In genomic region chr12:130582286-130582685, GRCh38 we compare ENCODE assay signal across 25 cellular contexts.
"Had no signal": no experiment of that assay in that cellular context is flagged by ENCODE, and none has a peak within 500 bp of the region (broad histone marks: within the 10 kb centered on the region; RNA-seq: fewer than 3 reads in every experiment).

No MANE protein-coding gene starts in this region.

- H3K9me3 ChIP-seq: lower lobe of right lung, mucosa of descending colon, ovary, suprapubic skin, thoracic aorta, tibial artery, upper lobe of right lung had no signal

- H3K4me3 ChIP-seq: left lung, lower lobe of right lung, mucosa of descending colon, ovary, sigmoid colon, spleen, suprapubic skin, thoracic aorta, tibial artery, upper lobe of right lung had no signal

- H3K27me3 ChIP-seq: left lung, ovary, sigmoid colon, spleen, suprapubic skin, tibial artery, upper lobe of right lung had no signal

- DNase-seq: hypothalamus; immature natural killer cell; kidney; left colon; left lung; lower lobe of right lung; mesendoderm; midbrain; mucosa of descending colon; naive thymus-derived CD4-positive, alpha-beta T cell; ovary; retina; right cardiac atrium; sigmoid colon; small intestine; spleen; stimulated activated CD4-positive, alpha-beta T cell treated with anti-CD3 and anti-CD28 coated beads, Interleukin-4, amount 100 ng/mL, for 24 hours; stimulated activated naive CD4-positive, alpha-beta T cell; tibial artery; trophoblast cell; upper lobe of right lung had no signal

- H3K27ac ChIP-seq: left lung, lower lobe of right lung, ovary, sigmoid colon, spleen, suprapubic skin, thoracic aorta, tibial artery, upper lobe of right lung had no signal

- H3K36me3 ChIP-seq: left lung, lower lobe of right lung, ovary, sigmoid colon, spleen, suprapubic skin, thoracic aorta, tibial artery, upper lobe of right lung had no signal

- H3K4me1 ChIP-seq: left lung, lower lobe of right lung, sigmoid colon, spleen, suprapubic skin, tibial artery, upper lobe of right lung had no signal

- ATAC-seq: left colon; left lung; lower lobe of right lung; mucosa of descending colon; naive thymus-derived CD4-positive, alpha-beta T cell; natural killer cell treated with Interleukin-12 subunit alpha and Interleukin-12 subunit beta and Interleukin-15 and Interleukin-18, amount 100 ng/mL, for 72 hours; right cardiac atrium; stimulated activated effector memory CD8-positive, alpha-beta T cell treated with anti-CD3 and anti-CD28 coated beads, Interleukin-12 subunit alpha, Interleukin-12 subunit beta, amount 100 ng/mL, for 72 hours; upper lobe of right lung had no signal
